In the genomic region with DNA sequence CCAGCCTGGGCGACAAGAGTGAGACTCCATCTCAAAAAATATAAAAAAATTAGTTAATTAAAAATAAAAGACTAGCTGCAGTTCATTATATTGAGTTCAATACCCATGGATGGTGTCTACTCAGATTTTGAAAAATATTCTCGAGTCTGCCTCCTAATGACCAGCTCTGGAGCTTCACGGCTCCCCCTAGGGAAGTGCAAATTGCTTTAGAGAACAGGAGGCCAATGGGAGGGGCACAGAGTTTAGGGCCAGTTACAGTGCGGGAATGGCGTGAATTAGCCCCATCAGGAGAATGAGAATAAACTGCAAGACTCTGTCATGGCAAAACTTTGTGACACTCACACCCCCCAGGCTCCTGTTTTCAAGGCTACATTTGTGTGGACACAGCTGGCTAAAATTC, we compare ENCODE assay signal across 21 cellular contexts. TPM values are rescaled to one million over a fixed set of nuclear protein-coding genes. Genes with fewer than 3 reads are reported as not detected.
DNase-seq lines count a peak whose midpoint lies in the region; ATAC-seq, FAIRE-seq and TF ChIP-seq lines count a peak whose summit lies in the region.
"Had no signal": no experiment of that assay in that cellular context is flagged by ENCODE, and none has a peak within 500 bp of the region (broad histone marks: within the 10 kb centered on the region; RNA-seq: fewer than 3 reads in every experiment).

No MANE protein-coding gene starts in this region.

- peak overlapping the region; percentile 75 for H4K91ac ChIP-seq in H1 (replicated peaks; ENCODE audit: insufficient read length, low read length)

- H4K20me1 ChIP-seq in GM23338 (replicated peaks; ENCODE audit: insufficient read depth) (no peaks in the 10 kb centered on the region), H1 (replicated peaks in 1 of 2; ENCODE audit: control insufficient read depth in 1 of 2, insufficient read depth in 2 of 2, low read length in 2 of 2) (no peaks in the 10 kb centered on the region)

- H3K23ac ChIP-seq in H1 (ENCODE audit: insufficient read length) = no peak overlapping the region

- H3K4me2 ChIP-seq in GM23338 (peak overlapping the region; percentile 60), H1 (ENCODE audit: insufficient read depth in 1 of 2, low read depth in 2 of 2, low read length in 2 of 2) (peak overlapping the region; percentile 53 to 78; a peak in 2 of 4 replicates)

- H3K27ac ChIP-seq in GM23338 (ENCODE audit: low read depth) (no peak overlapping the region), HUES64 (ENCODE audit: low read depth, low read length) (peak overlapping the region; percentile 60; the same call in 1 of the 2 replicates), H1 (ENCODE audit: low read depth, low read length) (no peak overlapping the region)

- H3K36me3 ChIP-seq in GM23338 (ENCODE audit: insufficient read depth) = no peaks in the 10 kb centered on the region
- no peaks in the 10 kb centered on the region for H3K36me3 ChIP-seq in HUES64 (ENCODE audit: insufficient read depth, low read length)
- H3K36me3 ChIP-seq in H1 (ENCODE audit: control insufficient read depth in 2 of 4, insufficient read depth in 4 of 4, low read length in 3 of 4) = peaks cover 0 to 8% (median 0%) of the 10 kb centered on the region in 4 experiments; a peak in 1 of 8 replicates

- no peak overlapping the region for H3K9ac ChIP-seq in HUES64 (ENCODE audit: low read depth, low read length)
- H3K9ac ChIP-seq in H1 (replicated peaks in 1 of 4; ENCODE audit: extremely low read depth in 1 of 4, low read depth in 3 of 4, low read length in 3 of 4) = no peak overlapping the region

- H3K9me3 Mint-ChIP-seq in GM23338 = peaks cover 4% of the 10 kb centered on the region; the same call in 2 of the 3 replicates
- H3K9me3 Mint-ChIP-seq: CD4-positive, alpha-beta T cell had no signal

- POLR2A ChIA-PET in H1 (lab: Charles Lee; ENCODE audit: partially characterized antibody) = interaction anchor here (0.6 to 1.2 kb wide), 4 partner anchors 8 to 100 kb away, joined by 3 to 4 read pairs (median 3); no protein-coding TSS in a partner anchor

- no peak overlapping the region for H4K5ac ChIP-seq in H1 (ENCODE audit: insufficient read length, low read depth, low read length)

- H4K8ac ChIP-seq in H1 (ENCODE audit: extremely low read depth, insufficient read depth, low read length) = no peak overlapping the region

- H2BK20ac ChIP-seq in H1 (ENCODE audit: low read length) = peak overlapping the region; percentile 83

- H3K27me3 ChIP-seq in GM23338 (ENCODE audit: insufficient read depth) (peaks cover 32% of the 10 kb centered on the region), HUES64 (ENCODE audit: insufficient read depth, low read length) (peaks cover 42% of the 10 kb centered on the region), H1 (replicated peaks in 1 of 4; ENCODE audit: control insufficient read depth in 3 of 4, extremely low read depth in 1 of 4, insufficient read depth in 3 of 4, low read length in 3 of 4) (peaks cover 14 to 32% (median 29%) of the 10 kb centered on the region in 4 experiments)

- no peak overlapping the region for H2BK120ac ChIP-seq in H1 (replicated peaks; ENCODE audit: low read depth, low read length)

- no peak for TF ChIP-seq EP300 in H1 (IDR thresholded peaks at IDR 0.05; ENCODE audit: borderline replicate concordance in 1 of 2, low read depth in 2 of 2, low read length in 2 of 2)

- no peaks in the 10 kb centered on the region for H3K9me2 ChIP-seq in GM23338 (ENCODE audit: insufficient read depth)

- H3K79me2 ChIP-seq in GM23338 (replicated peaks; ENCODE audit: insufficient read depth) = no peaks in the 10 kb centered on the region; the same call in 1 of the 2 replicates
- H3K79me2 ChIP-seq in H1 (ENCODE audit: control insufficient read depth in 1 of 2, insufficient read depth in 2 of 2, low read length in 2 of 2) = no peaks in the 10 kb centered on the region

- H3K4ac ChIP-seq in H1 (replicated peaks; ENCODE audit: insufficient read length, low read depth, low read length) = no peak overlapping the region

- no peak overlapping the region for H2BK15ac ChIP-seq in H1 (ENCODE audit: low read length)

- ATAC-seq in GM23338 (peak; percentile 18), GM18498 (IDR thresholded peaks at IDR 0.05; ENCODE audit: unreplicated experiment) (no peak)
- ATAC-seq: SK-N-SH treated with all-trans-retinoic acid at 6 μM for 48 hours had no signal

- H3K36me3 Mint-ChIP-seq in GM23338 (ENCODE audit: low read depth) = no peaks in the 10 kb centered on the region

- TF ChIP-seq RAD21 in H1 (IDR thresholded peaks at IDR 0.05 in 1 of 2, conservative IDR thresholded peaks at IDR 0.05 in 1 of 2; ENCODE audit: low read depth in 2 of 2, low read length in 2 of 2) = peak in 1 of 2 experiments; percentile 3; a peak in 1 of 4 replicates

- H3F3A ChIP-seq in GM23338 (replicated peaks; ENCODE audit: low read depth) = no peaks in the 10 kb centered on the region; the same call in 1 of the 2 replicates

- no peak overlapping the region for H2AK5ac ChIP-seq in H1 (ENCODE audit: low read depth, low read length)

- H3K14ac ChIP-seq in H1 (ENCODE audit: insufficient read length) = no peak overlapping the region

- no peak overlapping the region for H3K56ac ChIP-seq in H1 (replicated peaks; ENCODE audit: insufficient read length, low read depth, low read length)

- H3K18ac ChIP-seq in H1 (ENCODE audit: extremely low read depth, low read length) = peak overlapping the region; percentile 38; the same call in 1 of the 2 replicates

- no peak for TF ChIP-seq POLR2A in H1 (IDR thresholded peaks at IDR 0.05; ENCODE audit: control extremely low read depth in 1 of 2, low read depth in 2 of 2, low read length in 2 of 2)

- H3K9me3 ChIP-seq in HUES64 (ENCODE audit: insufficient read depth, low read depth, low read length) = no peaks in the 10 kb centered on the region
- H3K9me3 ChIP-seq in H1 (ENCODE audit: insufficient read depth in 2 of 2, low read depth in 1 of 2, low read length in 1 of 2) = no peaks in the 10 kb centered on the region

- peak overlapping the region; percentile 57; the same call in 2 of the 3 replicates for H3K4me3 Mint-ChIP-seq in GM23338
- H3K4me3 Mint-ChIP-seq: CD4-positive, alpha-beta T cell had no signal

- no peak for FAIRE-seq in H1 (lab: Jason Lieb, UNC)
- FAIRE-seq: GM12891, GM18507, H54 had no signal

- peaks cover 42% of the 10 kb centered on the region for H3K4me1 ChIP-seq in GM23338 (ENCODE audit: insufficient read depth)
- H3K4me1 ChIP-seq in HUES64 (ENCODE audit: insufficient read depth, low read length) = peaks cover 36% of the 10 kb centered on the region
- peaks cover 11 to 30% (median 22%) of the 10 kb centered on the region in 4 experiments for H3K4me1 ChIP-seq in H1 (replicated peaks in 1 of 4; ENCODE audit: control insufficient read depth in 3 of 4, insufficient read depth in 4 of 4, low read length in 3 of 4)

- peak overlapping the region; percentile 70; the same call in 1 of the 2 replicates for H2BK12ac ChIP-seq in H1 (ENCODE audit: low read depth, low read length)

- H3K27me3 Mint-ChIP-seq in GM23338 (ENCODE audit: insufficient read depth, low read depth, poor library complexity) = peaks cover 32% of the 10 kb centered on the region

- H3K4me3 ChIP-seq in GM23338 = 0 out of 2 replicates have a peak overlapping the region, but pooled peaks have one; percentile 29
- no peak overlapping the region for H3K4me3 ChIP-seq in HUES64 (ENCODE audit: low read length)
- H3K4me3 ChIP-seq in H1 (ENCODE audit: extremely low read depth in 1 of 4, insufficient read depth in 2 of 4, low read depth in 3 of 4, low read length in 4 of 4) = no peak overlapping the region; a peak in 1 of 8 replicates

- no peak overlapping the region for H2BK5ac ChIP-seq in H1 (ENCODE audit: low read depth, low read length)

- WGBS in HUES64 = 24% methylated on average over 4 of the region's 5 CpGs
- 45% methylated on average over 5 of the region's 5 CpGs; no CpG with 5 or more reads in 1 of the 2 experiments for WGBS in H1 (ENCODE audit: extremely low coverage in 1 of 2, insufficient coverage in 1 of 2, insufficient read length in 1 of 2, insufficient replicate concordance in 2 of 2, low coverage in 1 of 2, low lambda C conversion rate in 2 of 2, missing lambda C conversion rate in 1 of 2), 2 experiments

- H3K23me2 ChIP-seq in H1 (ENCODE audit: low read depth, low read length) = peaks cover 16% of the 10 kb centered on the region; the same call in 1 of the 2 replicates

- no peak overlapping the region; the same call in 1 of the 2 replicates for H3K27ac Mint-ChIP-seq in GM23338
- H3K27ac Mint-ChIP-seq: CD4-positive, alpha-beta T cell had no signal

- CTCF ChIA-PET in H1 (lab: Charles Lee; ENCODE audit: partially characterized antibody) = interaction anchor here (0.5 to 2.3 kb wide), 14 partner anchors 11 to 413 kb away, joined by 3 to 12 read pairs (median 3); no protein-coding TSS in a partner anchor

- peak; percentile 19 to 46; a peak in 3 of 4 replicates for TF ChIP-seq CTCF in GM23338 (conservative IDR thresholded peaks at IDR 0.05; ENCODE audit: low read depth in 2 of 2)
- peak in 2 of 3 experiments; percentile 18 to 36; a peak in 2 of 4 replicates for TF ChIP-seq CTCF in H1 (IDR thresholded peaks at IDR 0.05; ENCODE audit: control extremely low read depth in 1 of 3, insufficient read depth in 1 of 3, low read depth in 1 of 3, low read length in 3 of 3)

- H3K79me1 ChIP-seq in H1 (ENCODE audit: low read depth, low read length) = no peaks in the 10 kb centered on the region

- peaks cover 33% of the 10 kb centered on the region for H3K4me1 Mint-ChIP-seq in GM23338

- peak; percentile 65 for DNase-seq in GM23338 (ENCODE audit: low spot score)
- no peak for DNase-seq in H1 (ENCODE audit: low read depth in 1 of 2, low spot score in 2 of 2)
- DNase-seq in iPS-NIHi7 (ENCODE audit: extremely low spot score) = peak; percentile 69
- DNase-seq in RKO (ENCODE audit: low spot score) = no peak
- DNase-seq in COLO668 (lab: John Stamatoyannopoulos, UW; ENCODE audit: unreplicated experiment) = no peak
- DNase-seq: CD4-positive, alpha-beta T cell; DMS53; KBM-7; NCI-H1694 treated with DMSO at 0.1 percent for 48 hours; NCI-H510A; NCI-H774; RPMI8226; SHP77 treated with DMSO at 0.1 percent for 48 hours had no signal

- H2AFZ ChIP-seq in GM23338 = no peak overlapping the region
- no peak overlapping the region for H2AFZ ChIP-seq in H1 (ENCODE audit: low read length)

RNA-seq across cellular contexts. Expression of gene FGF4, which starts 4.6 kb away (rescaled TPM):
- 9.2 and 13.1 TPM in 2 replicates for total RNA-seq in GM23338 (2014; rRNA removed; shearing (Covaris generic))
- polyA plus RNA-seq in GM23338 (2016; fragmentation: Nextera tagmentation; extraction: Ambion mirVana) (4.1 and 4.8 TPM in 2 replicates), H1 (2011; rRNA removed) (0.57 and 1.3 TPM in 2 replicates)
- 3.4 TPM for polyA plus RNA-seq in HUES64 (2013, experiment 1 of 2)
- polyA plus RNA-seq in HUES64 (2013, experiment 2 of 2) = 3.0 TPM
- total RNA-seq in H1 (2021; fragmentation: NEBNext Ultra II Directional; extraction: Animal tissue kit (Norgen Biotek cat#: 25700)) = 2.0 TPM in 2 replicates
- polyA plus RNA-seq in H1 (2011; cell fraction: cytosol; rRNA removed) = 0.93 TPM
- 0.84 TPM for polyA plus RNA-seq in H1 (2011; cell fraction: nucleus; rRNA removed)
- polyA plus RNA-seq in H1 (2012, experiment 1 of 2) = 0.17 to 0.68 TPM (median 0.49 TPM) in 4 replicates
- polyA plus RNA-seq in H1 (2012, experiment 2 of 2) = 0.14 TPM
- polyA plus RNA-seq in H1 (2013, experiment 1 of 2) = 1.5 TPM
- 1.8 TPM for polyA plus RNA-seq in H1 (2013, experiment 2 of 2)
- polyA minus RNA-seq in H1 (2011; rRNA and poly(A)+ RNA removed) = 0.15 and 0.69 TPM in 2 replicates
- 2.5 TPM for polyA minus RNA-seq in H1 (2011; cell fraction: cytosol; rRNA and poly(A)+ RNA removed)
- polyA minus RNA-seq in H1 (2011; cell fraction: nucleus; rRNA and poly(A)+ RNA removed) = 2.4 TPM
- total RNA-seq: A172; CD4-positive, alpha-beta T cell had no signal
- polyA plus RNA-seq: BJ had no signal

RNA-seq across cellular contexts. Expression of gene FGF3, which starts 48.7 kb away (rescaled TPM):
- 1.2 TPM in 1 of 2 replicates, not detected in the other for total RNA-seq in GM23338 (2014; rRNA removed; shearing (Covaris generic))
- polyA plus RNA-seq in GM23338 (2016; fragmentation: Nextera tagmentation; extraction: Ambion mirVana) (not detected in 2 replicates), H1 (2011; rRNA removed) (0.19 TPM in 1 of 2 replicates, not detected in the other)
- 1.3 TPM for polyA plus RNA-seq in HUES64 (2013, experiment 1 of 2)
- polyA plus RNA-seq in HUES64 (2013, experiment 2 of 2) = 0.76 TPM
- not detected in 2 replicates for total RNA-seq in H1 (2021; fragmentation: NEBNext Ultra II Directional; extraction: Animal tissue kit (Norgen Biotek cat#: 25700))
- polyA plus RNA-seq in H1 (2011; cell fraction: cytosol; rRNA removed) = not detected
- polyA plus RNA-seq in H1 (2011; cell fraction: nucleus; rRNA removed) = not detected
- not detected in 4 replicates for polyA plus RNA-seq in H1 (2012, experiment 1 of 2)
- not detected for polyA plus RNA-seq in H1 (2012, experiment 2 of 2)
- polyA plus RNA-seq in H1 (2013, experiment 1 of 2) = 0.12 TPM
- 0.06 TPM for polyA plus RNA-seq in H1 (2013, experiment 2 of 2)
- not detected in 2 replicates for polyA minus RNA-seq in H1 (2011; rRNA and poly(A)+ RNA removed)
- polyA minus RNA-seq in H1 (2011; cell fraction: cytosol; rRNA and poly(A)+ RNA removed) = not detected
- not detected for polyA minus RNA-seq in H1 (2011; cell fraction: nucleus; rRNA and poly(A)+ RNA removed)
- total RNA-seq: A172; CD4-positive, alpha-beta T cell had no signal
- polyA plus RNA-seq: BJ had no signal

Comparison
In these comparisons a context has a peak if more than half of its experiments do, and no peak if none do; other contexts are left out.
1. DNase-seq: peak in GM23338 (single experiment) and iPS-NIHi7 (single experiment); none in H1 (0 of 2), RKO (single experiment) and COLO668 (single experiment).